ENCODE assay signal across 8 cellular contexts in genomic region chr19:46659151-46660007, GRCh38. TPM values are rescaled to one million over a fixed set of nuclear protein-coding genes. Genes with fewer than 3 reads are reported as not detected.
DNase-seq lines count a peak whose midpoint lies in the region; ATAC-seq and TF ChIP-seq lines count a peak whose summit lies in the region.

No MANE protein-coding gene starts in this region.

- no peaks in the 10 kb centered on the region for H3K4me1 ChIP-seq in right cardiac atrium (ENCODE audit: control insufficient read depth, insufficient read depth, low read length)

- no peak overlapping the region for H3K27ac Mint-ChIP-seq in activated T-cell treated with anti-CD3 and anti-CD28 coated beads, Interleukin-2, amount 50 U/mL, for 24 hours

- no peak for TF ChIP-seq CTCF in WI38 (IDR thresholded peaks at IDR 0.05; ENCODE audit: low read depth, low read length)

- peak overlapping the region; percentile 28 for H3K27ac ChIP-seq in right cardiac atrium (ENCODE audit: low read length)

- intact Hi-C loops in right cardiac atrium (cut with DNase I) = loop anchor here in 3 of 4 donors (5.0 to 10.0 kb wide), 3 partner anchors 42 to 132 kb away; no protein-coding TSS in a partner anchor

- no peaks in the 10 kb centered on the region for H3K27me3 ChIP-seq in right cardiac atrium (ENCODE audit: control insufficient read depth, insufficient read depth)

- 6% methylated on average over 28 of the region's 28 CpGs for WGBS in right cardiac atrium

- peaks cover 31% of the 10 kb centered on the region for H3K27me3 Mint-ChIP-seq in activated T-cell treated with anti-CD3 and anti-CD28 coated beads, Interleukin-2, amount 50 U/mL, for 24 hours

- H3K4me3 ChIP-seq in WI38 (ENCODE audit: low read depth, low read length) = peak overlapping the region; percentile 65
- peak overlapping the region; percentile 45 for H3K4me3 ChIP-seq in right cardiac atrium (ENCODE audit: low read length)
- peak overlapping the region; percentile 59 for H3K4me3 ChIP-seq in skeletal muscle cell (ENCODE audit: low read depth, low read length)

- peaks cover 27% of the 10 kb centered on the region for H3K4me1 Mint-ChIP-seq in activated T-cell treated with anti-CD3 and anti-CD28 coated beads, Interleukin-2, amount 50 U/mL, for 24 hours (ENCODE audit: low read depth)

- no peak for ATAC-seq in right cardiac atrium
- ATAC-seq in GM21423 (IDR thresholded peaks at IDR 0.05; ENCODE audit: unreplicated experiment) = no peak

- H3K36me3 Mint-ChIP-seq in activated T-cell treated with anti-CD3 and anti-CD28 coated beads, Interleukin-2, amount 50 U/mL, for 24 hours (ENCODE audit: low read depth) = no peaks in the 10 kb centered on the region

- DNase-seq in activated T-cell treated with anti-CD3 and anti-CD28 coated beads, Interleukin-2, amount 50 U/mL, for 24 hours = no peak
- DNase-seq in activated T-cell treated with anti-CD3 and anti-CD28 coated beads for 4 hours = no peak
- DNase-seq in right cardiac atrium = peak; percentile 46 to 89 (median 81)
- DNase-seq in skeletal muscle cell (ENCODE audit: low read depth) = no peak
- no peak for DNase-seq in cerebellum (ENCODE audit: low spot score)
- DNase-seq in AML-193 (lab: John Stamatoyannopoulos, UW) = no peak

- H3K9me3 ChIP-seq in right cardiac atrium (ENCODE audit: control insufficient read depth, low read length) = no peaks in the 10 kb centered on the region

- peak overlapping the region; percentile 71 for H3K4me3 Mint-ChIP-seq in activated T-cell treated with anti-CD3 and anti-CD28 coated beads, Interleukin-2, amount 50 U/mL, for 24 hours

- no peaks in the 10 kb centered on the region for H3K9me3 Mint-ChIP-seq in activated T-cell treated with anti-CD3 and anti-CD28 coated beads, Interleukin-2, amount 50 U/mL, for 24 hours

RNA-seq across cellular contexts. Expression of gene DACT3, which starts 1.6 kb away (rescaled TPM):
- total RNA-seq in right cardiac atrium = 10 to 100 TPM; 24.6 to 46.5 (median 37.2) TPM
- polyA plus RNA-seq in right cardiac atrium = 28.3 TPM
- 6.6 TPM for total RNA-seq in cerebellum

RNA-seq across cellular contexts. Expression of gene GNG8, which starts 23.4 kb away (rescaled TPM):
- total RNA-seq in right cardiac atrium = 1 to 10 TPM; 3.0 to 7.4 (median 4.7) TPM
- not detected for polyA plus RNA-seq in right cardiac atrium
- total RNA-seq in cerebellum = not detected

RNA-seq across cellular contexts. Expression of gene PTGIR, which starts 34.5 kb away (rescaled TPM):
- total RNA-seq in right cardiac atrium (10 to 100 TPM in 2 of 4 donors, 1 to 10 TPM in 2; 7.6 to 13.5 (median 9.5) TPM), cerebellum (not detected)
- 6.7 TPM for polyA plus RNA-seq in right cardiac atrium

RNA-seq across cellular contexts. Expression of gene PRKD2, which starts 57.5 kb away (rescaled TPM):
- total RNA-seq in right cardiac atrium = 10 to 100 TPM; 14.2 to 16.6 (median 14.8) TPM
- polyA plus RNA-seq in right cardiac atrium = 11.3 TPM
- total RNA-seq in cerebellum = 9.8 TPM

RNA-seq across cellular contexts. Expression of gene CALM3, which starts 58.2 kb away (rescaled TPM):
- total RNA-seq in right cardiac atrium (100 to 1,000 TPM; 232 to 357 (median 343) TPM), cerebellum (193 TPM)
- 365 TPM for polyA plus RNA-seq in right cardiac atrium

Comparison
In these comparisons a context has a peak if more than half of its experiments do, and no peak if none do; other contexts are left out.
1. DNase-seq: peak in right cardiac atrium (3 of 3); none in activated T-cell treated with anti-CD3 and anti-CD28 coated beads, Interleukin-2, amount 50 U/mL, for 24 hours (single experiment), activated T-cell treated with anti-CD3 and anti-CD28 coated beads for 4 hours (single experiment), skeletal muscle cell (single experiment), cerebellum (single experiment) and AML-193 (0 of 2).
2. Peak in every context shown above with its lines, with median percentiles within 50 percentile points of each other: H3K4me3 ChIP-seq.